In the genomic region with DNA sequence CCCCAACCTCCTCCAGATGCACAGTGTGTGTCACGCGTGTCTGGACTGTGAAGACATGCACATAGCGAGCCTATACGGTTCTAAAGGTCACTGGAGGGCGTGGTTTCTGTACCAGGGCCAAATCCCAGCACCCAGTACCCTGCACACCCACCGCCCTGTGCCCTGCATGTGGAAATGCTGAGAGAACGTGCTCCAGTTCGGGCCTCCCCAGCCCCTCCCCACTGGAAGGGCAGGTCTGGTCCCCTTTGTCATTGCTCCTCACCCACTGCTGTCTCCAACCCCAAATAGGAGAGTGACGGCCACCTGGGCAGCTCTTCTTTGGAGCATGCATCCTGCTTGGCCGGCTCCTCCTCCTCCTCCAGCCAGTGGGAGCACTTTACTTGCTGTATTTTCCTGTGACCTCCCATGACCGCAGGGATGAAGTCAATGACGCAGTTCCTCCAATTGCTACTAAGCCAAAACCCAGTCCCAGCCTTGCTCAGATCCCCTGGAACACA, we compare ENCODE assay signal across 21 cellular contexts.
DNase-seq lines count a peak whose midpoint lies in the region; ATAC-seq, FAIRE-seq and TF ChIP-seq lines count a peak whose summit lies in the region.
"Had no signal": no experiment of that assay in that cellular context is flagged by ENCODE, and none has a peak within 500 bp of the region (broad histone marks: within the 10 kb centered on the region; RNA-seq: fewer than 3 reads in every experiment).

No MANE protein-coding gene starts in this region.

- H3F3A ChIP-seq in neural progenitor cell (ENCODE audit: low read depth), result no peaks in the 10 kb centered on the region

- ATAC-seq in HepG2 (no peak), right lobe of liver (no peak)
- ATAC-seq: activated T-helper 17 cell treated with anti-CD3 and anti-CD28 coated beads, Interleukin-2, amount 50 U/mL, for 72 hours; foreskin keratinocyte; left lobe of liver; T-helper 17 cell had no signal

- TF ChIP-seq POLR2A in HepG2 (IDR thresholded peaks at IDR 0.05; ENCODE audit: insufficient read depth in 1 of 2, low read depth in 2 of 2, low read length in 2 of 2), result no peak
- no peak for TF ChIP-seq POLR2A in right lobe of liver (IDR thresholded peaks at IDR 0.05)
- no peak for TF ChIP-seq POLR2A in vagina (IDR thresholded peaks at IDR 0.05)

- TF ChIP-seq RAD21 in HepG2 (CRISPR knock-in tag; IDR thresholded peaks at IDR 0.05), result no peak

- H3K4me2 ChIP-seq in HepG2 (ENCODE audit: low read depth, low read length), result no peak overlapping the region; the same call in 1 of the 2 replicates
- no peak overlapping the region for H3K4me2 ChIP-seq in neural progenitor cell

- no peak for FAIRE-seq in HepG2 (lab: Jason Lieb, UNC)
- FAIRE-seq: bronchial epithelial cell had no signal

- H3K9me3 ChIP-seq in HepG2 (ENCODE audit: low read length) (no peaks in the 10 kb centered on the region), right lobe of liver (no peaks in the 10 kb centered on the region), neural progenitor cell (ENCODE audit: low read depth) (no peaks in the 10 kb centered on the region), vagina (no peaks in the 10 kb centered on the region)
- H3K9me3 ChIP-seq: tibial artery had no signal

- H3K4me1 Mint-ChIP-seq in chondrocyte (ENCODE audit: low read depth) (no peaks in the 10 kb centered on the region), neural progenitor cell (peaks cover 14% of the 10 kb centered on the region)

- no peak overlapping the region for H2AFZ ChIP-seq in HepG2 (ENCODE audit: low read length)
- H2AFZ ChIP-seq in neural progenitor cell (replicated peaks), result no peak overlapping the region

- TSS peak; percentile 33 for BruUV-seq in HepG2 (replicated peaks; lab: Mats Ljungman, UMichigan)

- in situ Hi-C loops in HepG2 (cut with HindIII; ENCODE audit: extremely low pct_ligation_motif_present, low pct_unique_long_range_greater_than_20kb) (loop anchor here (5.0 to 10.0 kb wide), 2 partner anchors 46 to 138 kb away; no protein-coding TSS in a partner anchor), ACHN (cut with HindIII; ENCODE audit: low pct_ligation_motif_present, low pct_unique_long_range_greater_than_20kb, low sequenced_read_pairs) (no loop called here)

- H3K27ac ChIP-seq in HepG2 (ENCODE audit: extremely low read length, insufficient read depth, low read length) (peak overlapping the region; percentile 95), right lobe of liver (no peak overlapping the region), neural progenitor cell (no peak overlapping the region), vagina (no peak overlapping the region)
- H3K27ac ChIP-seq: foreskin keratinocyte, tibial artery had no signal

- H3K36me3 ChIP-seq in HepG2 (replicated peaks in 1 of 2; ENCODE audit: control insufficient read depth in 1 of 2, insufficient read depth in 2 of 2, low read length in 2 of 2), result no peaks in the 10 kb centered on the region
- H3K36me3 ChIP-seq in right lobe of liver, result no peaks in the 10 kb centered on the region
- H3K36me3 ChIP-seq in neural progenitor cell, result no peaks in the 10 kb centered on the region
- no peaks in the 10 kb centered on the region for H3K36me3 ChIP-seq in vagina
- H3K36me3 ChIP-seq: tibial artery had no signal

- H3K4me3 Mint-ChIP-seq in chondrocyte (ENCODE audit: unreplicated experiment) (no peak overlapping the region), neural progenitor cell (no peak overlapping the region)
- H3K4me3 Mint-ChIP-seq: activated T-helper 17 cell treated with anti-CD3 and anti-CD28 coated beads, Interleukin-2, amount 50 U/mL, for 72 hours had no signal

- intact Hi-C loops in HepG2 (cut with micrococcal nuclease; ENCODE audit: unreplicated experiment) (no loop called here), right lobe of liver (cut with DNase I) (loop anchor here (5.0 to 10.0 kb wide), 3 partner anchors 186 to 296 kb away; no protein-coding TSS in a partner anchor), vagina (cut with DNase I) (loop anchor here (2.0 kb wide), 1 partner anchor 38 kb away; no protein-coding TSS in a partner anchor)

- H3K9me3 Mint-ChIP-seq in chondrocyte (ENCODE audit: low read depth), result no peaks in the 10 kb centered on the region
- no peaks in the 10 kb centered on the region for H3K9me3 Mint-ChIP-seq in neural progenitor cell
- H3K9me3 Mint-ChIP-seq: activated T-helper 17 cell treated with anti-CD3 and anti-CD28 coated beads, Interleukin-2, amount 50 U/mL, for 72 hours had no signal

- H4K20me1 ChIP-seq in HepG2 (ENCODE audit: insufficient read depth, low read length), result no peaks in the 10 kb centered on the region
- H4K20me1 ChIP-seq in neural progenitor cell (ENCODE audit: low read depth), result no peaks in the 10 kb centered on the region

- no peaks in the 10 kb centered on the region for H3K79me2 ChIP-seq in HepG2 (ENCODE audit: insufficient read depth, low read length)
- no peaks in the 10 kb centered on the region for H3K79me2 ChIP-seq in neural progenitor cell (ENCODE audit: low read depth)

- H3K4me1 ChIP-seq in HepG2 (ENCODE audit: insufficient read depth, low read length) (peaks cover 77% of the 10 kb centered on the region), right lobe of liver (no peaks in the 10 kb centered on the region), neural progenitor cell (no peaks in the 10 kb centered on the region), vagina (no peaks in the 10 kb centered on the region)
- H3K4me1 ChIP-seq: foreskin keratinocyte, tibial artery had no signal

- TF ChIP-seq CTCF in HepG2 (CRISPR knock-in tag; IDR thresholded peaks at IDR 0.05) (no peak), right lobe of liver (IDR thresholded peaks at IDR 0.05) (no peak), chondrocyte (IDR thresholded peaks at IDR 0.05) (no peak), neural progenitor cell (IDR thresholded peaks at IDR 0.05) (no peak), vagina (IDR thresholded peaks at IDR 0.05) (no peak)

- DNase-seq in HepG2 (ENCODE audit: low spot score), result no peak
- no peak for DNase-seq in right lobe of liver
- peak; percentile 79 for DNase-seq in chondrocyte (ENCODE audit: low spot score)
- DNase-seq in neural progenitor cell (ENCODE audit: low spot score), result no peak
- DNase-seq in vagina (ENCODE audit: extremely low spot score in 2 of 2), result peak; percentile 82 to 90
- DNase-seq in NCI-H526 (lab: John Stamatoyannopoulos, UW), result no peak
- DNase-seq in ACHN, result no peak
- DNase-seq in HCEC 1CT, result no peak
- DNase-seq: AML-193; DMS79 treated with DMSO at 0.1 percent for 48 hours; foreskin keratinocyte; NCI-H1092 treated with DMSO at 0.1 percent for 48 hours; NCI-H510A treated with DMSO at 0.1 percent for 48 hours; retina; SIG-M5; stimulated activated naive CD4-positive, alpha-beta T cell; T-helper 17 cell had no signal

- H3K9ac ChIP-seq in HepG2 (ENCODE audit: insufficient read depth, low read depth, low read length) (0 out of 2 replicates have a peak overlapping the region, but pooled peaks have one; percentile 10), neural progenitor cell (no peak overlapping the region)

- CTCF ChIA-PET in HepG2 (lab: Yijun Ruan, JAX; ENCODE audit: low intra/inter-chr PET ratio, low total read pairs), result interaction anchor here (3.5 kb wide), 1 partner anchor 141 kb away, joined by 22 read pairs; no protein-coding TSS in a partner anchor

- WGBS in HepG2 (ENCODE audit: low lambda C conversion rate), result 86% methylated on average over 9 of the region's 12 CpGs
- 75% methylated on average over 8 of the region's 12 CpGs for WGBS in right lobe of liver (ENCODE audit: insufficient coverage, low coverage, low lambda C conversion rate, missing lambda C conversion rate)

- H3K27ac Mint-ChIP-seq in chondrocyte (ENCODE audit: unreplicated experiment) (no peak overlapping the region), neural progenitor cell (peak overlapping the region; percentile 86)
- H3K27ac Mint-ChIP-seq: activated T-helper 17 cell treated with anti-CD3 and anti-CD28 coated beads, Interleukin-2, amount 50 U/mL, for 72 hours; T-helper 17 cell had no signal

- no peak overlapping the region for H3K4me3 ChIP-seq in HepG2 (replicated peaks in 1 of 3; ENCODE audit: insufficient read depth in 1 of 3, low read depth in 2 of 3, low read length in 3 of 3)
- H3K4me3 ChIP-seq in right lobe of liver, result no peak overlapping the region
- no peak overlapping the region for H3K4me3 ChIP-seq in neural progenitor cell
- no peak overlapping the region for H3K4me3 ChIP-seq in vagina
- H3K4me3 ChIP-seq: tibial artery had no signal

- H3K27me3 ChIP-seq in HepG2 (ENCODE audit: control insufficient read depth in 1 of 2, insufficient read depth in 2 of 2, low read length in 2 of 2) (no peaks in the 10 kb centered on the region), right lobe of liver (no peaks in the 10 kb centered on the region), neural progenitor cell (no peaks in the 10 kb centered on the region), vagina (no peaks in the 10 kb centered on the region)
- H3K27me3 ChIP-seq: foreskin keratinocyte had no signal

- H3K27me3 Mint-ChIP-seq in chondrocyte (ENCODE audit: low read depth) (peaks cover 15% of the 10 kb centered on the region), neural progenitor cell (ENCODE audit: insufficient read depth, low read depth) (peaks cover 4% of the 10 kb centered on the region)
- H3K27me3 Mint-ChIP-seq: activated T-helper 17 cell treated with anti-CD3 and anti-CD28 coated beads, Interleukin-2, amount 50 U/mL, for 72 hours had no signal

- TF ChIP-seq EP300 in HepG2 (IDR thresholded peaks at IDR 0.05; ENCODE audit: low read depth in 2 of 2, low read length in 2 of 2), result no peak
- no peak for TF ChIP-seq EP300 in HepG2 (CRISPR knock-in tag; IDR thresholded peaks at IDR 0.05; ENCODE audit: borderline replicate concordance)

- POLR2A ChIA-PET in HepG2 (lab: Yijun Ruan, JAX), result no interaction called here

- H3K36me3 Mint-ChIP-seq in chondrocyte (ENCODE audit: low read depth) (no peaks in the 10 kb centered on the region), neural progenitor cell (peaks cover 9% of the 10 kb centered on the region)

TF ChIP-seq in HepG2, 621 proteins besides CTCF, POLR2A, EP300 and RAD21 (continues in another document):
- TF ChIP-seq MZF1 (CRISPR knock-in tag; IDR thresholded peaks at IDR 0.05; ENCODE audit: borderline replicate concordance), result no peak
- no peak for TF ChIP-seq ZNF30 (CRISPR knock-in tag; IDR thresholded peaks at IDR 0.05)
- TF ChIP-seq ZBTB7A (CRISPR knock-in tag; IDR thresholded peaks at IDR 0.05), result no peak
- TF ChIP-seq JDP2 (CRISPR knock-in tag; IDR thresholded peaks at IDR 0.05; ENCODE audit: borderline replicate concordance), result no peak
- no peak for TF ChIP-seq MTA3 (CRISPR knock-in tag; IDR thresholded peaks at IDR 0.05)
- TF ChIP-seq, protein P1, sequence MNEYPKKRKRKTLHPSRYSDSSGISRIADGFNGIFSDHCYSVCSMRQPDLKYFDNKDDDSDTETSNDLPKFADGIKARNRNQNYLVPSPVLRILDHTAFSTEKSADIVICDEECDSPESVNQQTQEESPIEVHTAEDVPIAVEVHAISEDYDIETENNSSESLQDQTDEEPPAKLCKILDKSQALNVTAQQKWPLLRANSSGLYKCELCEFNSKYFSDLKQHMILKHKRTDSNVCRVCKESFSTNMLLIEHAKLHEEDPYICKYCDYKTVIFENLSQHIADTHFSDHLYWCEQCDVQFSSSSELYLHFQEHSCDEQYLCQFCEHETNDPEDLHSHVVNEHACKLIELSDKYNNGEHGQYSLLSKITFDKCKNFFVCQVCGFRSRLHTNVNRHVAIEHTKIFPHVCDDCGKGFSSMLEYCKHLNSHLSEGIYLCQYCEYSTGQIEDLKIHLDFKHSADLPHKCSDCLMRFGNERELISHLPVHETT (CRISPR knock-in tag; conservative IDR thresholded peaks at IDR 0.05), result no peak

Comparison
In these comparisons a context has a peak if more than half of its experiments do, and no peak if none do; other contexts are left out.
1. DNase-seq: peak in chondrocyte (single experiment) and vagina (2 of 2); none in HepG2 (single experiment), right lobe of liver (0 of 3), neural progenitor cell (single experiment), NCI-H526 (0 of 2), ACHN (single experiment) and HCEC 1CT (single experiment).